In the genomic region with DNA sequence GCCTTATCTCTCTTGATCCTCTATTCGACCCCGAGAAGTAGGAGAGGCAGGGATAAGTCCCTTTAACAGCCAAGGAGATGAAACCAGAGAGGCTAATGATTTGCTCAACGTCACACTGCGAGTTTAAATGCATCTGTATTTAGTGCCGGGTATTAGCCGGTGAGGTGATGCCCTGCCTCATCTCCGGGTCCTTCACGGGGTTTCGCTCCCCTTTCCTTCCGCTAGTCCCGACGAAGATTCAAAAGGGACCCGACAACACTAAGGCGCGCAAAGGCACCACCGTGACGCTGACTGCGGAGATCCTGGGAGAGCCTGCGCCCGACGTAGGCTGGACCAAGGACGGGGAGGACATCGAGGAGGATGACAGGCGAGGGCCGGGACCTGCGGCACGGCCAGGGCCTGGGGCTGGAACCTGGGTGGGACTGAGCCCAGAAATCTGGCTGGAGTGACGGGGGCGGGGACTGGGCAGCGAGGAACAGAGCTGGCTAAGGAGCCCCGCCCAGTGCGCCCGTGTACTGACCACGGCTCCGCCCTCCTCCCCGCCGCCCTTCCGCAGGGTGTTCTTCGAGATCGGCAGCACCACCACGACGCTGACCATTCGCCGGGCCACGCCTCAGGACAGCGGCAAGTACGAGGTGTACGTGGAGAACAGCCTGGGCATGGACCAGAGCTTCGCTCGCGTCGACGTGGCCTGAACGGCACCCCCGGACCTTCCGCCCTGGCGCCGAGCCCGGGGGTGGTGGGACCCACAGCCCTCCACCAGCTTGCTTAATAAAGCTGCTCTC, we compare ENCODE assay signal across 7 cellular contexts. TPM values are rescaled to one million over a fixed set of nuclear protein-coding genes. Genes with fewer than 3 reads are reported as not detected.
DNase-seq lines count a peak whose midpoint lies in the region; ATAC-seq and TF ChIP-seq lines count a peak whose summit lies in the region.

No MANE protein-coding gene starts in this region.

- peaks cover 14% of the 10 kb centered on the region for H3K36me3 ChIP-seq in left ventricle myocardium inferior

- peak overlapping the region; percentile 99 for H3K27ac ChIP-seq in left ventricle myocardium inferior (replicated peaks)

- no peak for TF ChIP-seq CTCF in GM10248 (IDR thresholded peaks at IDR 0.05; ENCODE audit: control extremely low read depth, extremely low read depth, low read depth, missing control alignments)
- TF ChIP-seq CTCF in left ventricle myocardium inferior (IDR thresholded peaks at IDR 0.05; ENCODE audit: borderline replicate concordance) = no peak

- H3K9me3 ChIP-seq in left ventricle myocardium inferior (replicated peaks) = no peaks in the 10 kb centered on the region

- H3K4me1 ChIP-seq in left ventricle myocardium inferior = peaks cover 55% of the 10 kb centered on the region

- ATAC-seq in HG02642 (IDR thresholded peaks at IDR 0.05; ENCODE audit: poor library complexity, unreplicated experiment) = peak; percentile 20
- ATAC-seq in HG02623 (IDR thresholded peaks at IDR 0.05; ENCODE audit: unreplicated experiment) = no peak

- CTCF ChIA-PET in GM10248 (lab: Yijun Ruan, JAX) = interaction anchor here (0.7 to 18.5 kb wide), 15 partner anchors 11 to 203 kb away, joined by 3 to 325 read pairs (median 7); no protein-coding TSS in a partner anchor

- POLR2A ChIA-PET in GM10248 (lab: Yijun Ruan, JAX) = interaction anchor here (0.5 to 1.9 kb wide), 4 partner anchors 12 to 300 kb away, joined by 3 to 6 read pairs (median 6); a partner anchor contains a TSS

- H3K4me3 ChIP-seq in left ventricle myocardium inferior = peak overlapping the region; percentile 75

- H3K27me3 ChIP-seq in left ventricle myocardium inferior (ENCODE audit: low read depth) = peaks cover 33% of the 10 kb centered on the region

- intact Hi-C loops in left ventricle myocardium inferior (cut with micrococcal nuclease) (no loop called here), posterior vena cava (cut with DNase I) (no loop called here)

- DNase-seq in GM10248 (ENCODE audit: extremely low spot score) (peak; percentile 80), NOMO-1 treated with DMSO at 0.1 percent for 48 hours (lab: John Stamatoyannopoulos, UW; ENCODE audit: unreplicated experiment) (peak; percentile 34), amniotic stem cell (lab: John Stamatoyannopoulos, UW) (peak; percentile 34), left ventricle myocardium inferior (peak; percentile 95), posterior vena cava (ENCODE audit: low spot score) (peak; percentile 97)

RNA-seq across cellular contexts. Expression of a gene that starts 1.0 kb away (rescaled TPM):
- 22.0 TPM for total RNA-seq in left ventricle myocardium inferior
- total RNA-seq in posterior vena cava = 10 to 100 TPM; 33.9 to 42.8 TPM

RNA-seq across cellular contexts. Expression of a gene that starts 16.6 kb away (rescaled TPM):
- total RNA-seq in left ventricle myocardium inferior (not detected), posterior vena cava (under 1 TPM in 1 of 2 donors, not detected in 1; 0.38 TPM)

RNA-seq across cellular contexts. Expression of a gene that starts 45.9 kb away (rescaled TPM):
- total RNA-seq in left ventricle myocardium inferior (104 TPM), posterior vena cava (10 to 100 TPM; 42.9 to 51.1 TPM)

RNA-seq across cellular contexts. Expression of a gene that starts 46.1 kb away (rescaled TPM):
- total RNA-seq in left ventricle myocardium inferior = 2.5 TPM
- total RNA-seq in posterior vena cava = 1 to 10 TPM; 3.0 to 3.2 TPM

Comparison
In these comparisons a context has a peak if more than half of its experiments do, and no peak if none do; other contexts are left out.
1. DNase-seq: peak in every context shown above with its lines; median percentile 97 in posterior vena cava; 95 in left ventricle myocardium inferior; 80 in GM10248; 34 in NOMO-1 treated with DMSO at 0.1 percent for 48 hours; 34 in amniotic stem cell.